33 cellular contexts compared by ENCODE assay signal in the genomic region with DNA sequence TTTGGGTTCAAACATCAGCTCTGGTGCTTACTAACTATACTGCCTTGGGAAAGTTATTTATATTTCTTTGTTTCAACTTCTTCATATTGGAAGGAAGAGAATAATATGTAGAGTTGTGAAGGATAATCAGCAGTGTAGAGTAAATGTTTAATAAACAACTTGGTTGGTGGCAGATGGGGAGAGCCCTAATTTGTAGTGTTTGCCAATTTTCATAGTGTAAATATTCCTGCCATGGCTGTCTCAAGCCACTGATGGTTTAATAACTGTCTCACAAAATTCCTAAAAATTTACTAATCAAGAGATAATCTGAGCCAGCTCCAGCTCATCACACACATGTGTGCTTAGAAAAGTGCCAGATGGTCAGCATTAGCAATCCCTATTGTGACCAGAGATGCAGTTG. TPM values are rescaled to one million over a fixed set of nuclear protein-coding genes. Genes with fewer than 3 reads are reported as not detected.
"Had no signal": no experiment of that assay in that cellular context is flagged by ENCODE, and none has a peak within 500 bp of the region (broad histone marks: within the 10 kb centered on the region; RNA-seq: fewer than 3 reads in every experiment).

A gene (plus strand): TSS at position 301 of the 400 bp plus-strand sequence. CDS start 2,824 bp downstream, outside the sequence.

- H3K4me1 ChIP-seq: colonic mucosa, esophagus muscularis mucosa, esophagus squamous epithelium, foreskin keratinocyte, gastrocnemius medialis, gastroesophageal sphincter, heart left ventricle, heart right ventricle had no signal

- H3K4me3 Mint-ChIP-seq: dendritic cell treated with granulocyte-macrophage colony-stimulating factor and Interleukin-4, amounts not matched to agents 40 ng/mL and 50 ng/mL, for 4 days; effector memory CD8-positive, alpha-beta T cell; endodermal cell had no signal

- H3K9me3 Mint-ChIP-seq: dendritic cell treated with granulocyte-macrophage colony-stimulating factor and Interleukin-4, amounts not matched to agents 40 ng/mL and 50 ng/mL, for 4 days; effector memory CD8-positive, alpha-beta T cell; endodermal cell had no signal

- H3K9me3 ChIP-seq: colonic mucosa, esophagus muscularis mucosa, esophagus squamous epithelium, gastrocnemius medialis, gastroesophageal sphincter, heart left ventricle, heart right ventricle had no signal

- H3K27ac ChIP-seq: colonic mucosa, coronary artery, dorsolateral prefrontal cortex, epithelial cell of prostate, esophagus muscularis mucosa, esophagus squamous epithelium, foreskin keratinocyte, gastrocnemius medialis, gastroesophageal sphincter, heart left ventricle, heart right ventricle had no signal

- H3K27me3 ChIP-seq: colonic mucosa had no signal

- H3K4me3 ChIP-seq: colonic mucosa, coronary artery, dorsolateral prefrontal cortex, esophagus muscularis mucosa, esophagus squamous epithelium, gastrocnemius medialis, gastroesophageal sphincter, heart left ventricle, heart right ventricle had no signal

- H3K36me3 ChIP-seq: colonic mucosa, esophagus muscularis mucosa, esophagus squamous epithelium, gastrocnemius medialis, gastroesophageal sphincter, heart left ventricle, heart right ventricle had no signal

- DNase-seq: colonic mucosa; cortex of kidney; dermis blood vessel endothelial cell; dorsolateral prefrontal cortex; effector CD4-positive, alpha-beta T cell; effector CD8-positive, alpha-beta T cell; effector memory CD4-positive, alpha-beta T cell; effector memory CD8-positive, alpha-beta T cell; endodermal cell; erythroblast; esophagus squamous epithelium; foreskin fibroblast; foreskin keratinocyte; foreskin melanocyte; gastrocnemius medialis; glutamatergic neuron; head of caudate nucleus; heart left ventricle; heart right ventricle had no signal

- H3K27ac Mint-ChIP-seq: dendritic cell treated with granulocyte-macrophage colony-stimulating factor and Interleukin-4, amounts not matched to agents 40 ng/mL and 50 ng/mL, for 4 days; effector memory CD8-positive, alpha-beta T cell; endodermal cell had no signal

RNA-seq across cellular contexts. Expression of the gene that starts here (rescaled TPM):
- total RNA-seq: colonic mucosa, dermis blood vessel endothelial cell, dermis microvascular lymphatic vessel endothelial cell, dorsolateral prefrontal cortex, endodermal cell, endothelial cell of umbilical vein, epithelial cell of proximal tubule, esophagus mucosa, esophagus muscularis mucosa, esophagus squamous epithelium, fibroblast of lung, fibroblast of villous mesenchyme, foreskin keratinocyte, frontal cortex, gastrocnemius medialis, gastroesophageal sphincter, glomerular endothelial cell, heart left ventricle, heart right ventricle had no signal
- polyA plus RNA-seq: endothelial cell of umbilical vein, esophagus, fibroblast of lung, foreskin keratinocyte, heart left ventricle, heart right ventricle had no signal
